Comparison of ENCODE assay signal across 9 cellular contexts in genomic region chr9:34993502-34994428, GRCh38. TPM values are rescaled to one million over a fixed set of nuclear protein-coding genes. Genes with fewer than 3 reads are reported as not detected.
DNase-seq lines count a peak whose midpoint lies in the region; ATAC-seq, FAIRE-seq and TF ChIP-seq lines count a peak whose summit lies in the region.
"Had no signal": no experiment of that assay in that cellular context is flagged by ENCODE, and none has a peak within 500 bp of the region (broad histone marks: within the 10 kb centered on the region; RNA-seq: fewer than 3 reads in every experiment).

No MANE protein-coding gene starts in this region.

- H3K23me2 ChIP-seq in H1 (ENCODE audit: low read depth, low read length): peaks cover 2% of the 10 kb centered on the region

- intact Hi-C loops in CD4-positive, alpha-beta memory T cell (cut with micrococcal nuclease): no loop called here

- H3K9ac ChIP-seq in H1 (replicated peaks in 1 of 4; ENCODE audit: extremely low read depth in 1 of 4, low read depth in 3 of 4, low read length in 3 of 4): 0 out of 7 replicates have a peak overlapping the region, but pooled peaks of 1 of the 4 experiments have one; percentile 16

- H2BK15ac ChIP-seq in H1 (ENCODE audit: low read length): no peak overlapping the region

- H3K4me1 ChIP-seq in CD4-positive, alpha-beta memory T cell (ENCODE audit: insufficient read depth, low read length): peaks cover 5% of the 10 kb centered on the region
- peaks cover 18 to 36% (median 30%) of the 10 kb centered on the region in 4 experiments for H3K4me1 ChIP-seq in H1 (replicated peaks in 1 of 4; ENCODE audit: control insufficient read depth in 3 of 4, insufficient read depth in 4 of 4, low read length in 3 of 4)

- H4K20me1 ChIP-seq in H1 (replicated peaks in 1 of 2; ENCODE audit: control insufficient read depth in 1 of 2, insufficient read depth in 2 of 2, low read length in 2 of 2): no peaks in the 10 kb centered on the region

- no peak overlapping the region for H2AFZ ChIP-seq in H1 (ENCODE audit: low read length)

- H3K27ac Mint-ChIP-seq in CD4-positive, alpha-beta memory T cell: peak overlapping the region in 4 of 7 donors; percentile 5 to 78 (median 46)

- no peak overlapping the region for H3K4ac ChIP-seq in H1 (replicated peaks; ENCODE audit: insufficient read length, low read depth, low read length)

- H4K5ac ChIP-seq in H1 (ENCODE audit: insufficient read length, low read depth, low read length): no peak overlapping the region

- no peak overlapping the region for H3K27ac ChIP-seq in CD4-positive, alpha-beta memory T cell (ENCODE audit: low read depth, low read length)
- H3K27ac ChIP-seq in H1 (ENCODE audit: low read depth, low read length): 0 out of 2 replicates have a peak overlapping the region, but pooled peaks have one; percentile 46
- H3K27ac ChIP-seq: HL-60 had no signal

- 66% methylated on average over 10 of the region's 10 CpGs; no CpG with 5 or more reads in 1 of the 2 experiments for WGBS in H1 (ENCODE audit: extremely low coverage in 1 of 2, insufficient coverage in 1 of 2, insufficient read length in 1 of 2, insufficient replicate concordance in 2 of 2, low coverage in 1 of 2, low lambda C conversion rate in 2 of 2, missing lambda C conversion rate in 1 of 2), 2 experiments

- no peak overlapping the region for H2BK20ac ChIP-seq in H1 (ENCODE audit: low read length)

- TF ChIP-seq POLR2A in H1 (IDR thresholded peaks at IDR 0.05; ENCODE audit: control extremely low read depth in 1 of 2, low read depth in 2 of 2, low read length in 2 of 2): peak in 1 of 2 experiments; percentile 37; a peak in 1 of 3 replicates

- H3K36me3 ChIP-seq in CD4-positive, alpha-beta memory T cell (ENCODE audit: insufficient read depth, low read length): no peaks in the 10 kb centered on the region
- peaks cover 18 to 41% (median 26%) of the 10 kb centered on the region in 4 experiments; a peak in 7 of 8 replicates for H3K36me3 ChIP-seq in H1 (ENCODE audit: control insufficient read depth in 2 of 4, insufficient read depth in 4 of 4, low read length in 3 of 4)

- no peak overlapping the region for H3K18ac ChIP-seq in H1 (ENCODE audit: extremely low read depth, low read length)

- no peaks in the 10 kb centered on the region for H3K9me3 Mint-ChIP-seq in CD4-positive, alpha-beta memory T cell

- no peak overlapping the region for H4K91ac ChIP-seq in H1 (replicated peaks; ENCODE audit: insufficient read length, low read length)

- CTCF ChIA-PET in CD4-positive, alpha-beta memory T cell (lab: Charles Lee; ENCODE audit: partially characterized antibody): interaction anchor here (2.2 to 3.2 kb wide), 2 partner anchors 9 to 94 kb away, joined by 11 to 22 read pairs; no protein-coding TSS in a partner anchor
- CTCF ChIA-PET in H1 (lab: Charles Lee; ENCODE audit: partially characterized antibody): interaction anchor here (0.6 to 14.8 kb wide), 39 partner anchors 9 to 479 kb away, joined by 3 to 148 read pairs (median 4); partner anchors contain the start of gene PIGO

- H3K27me3 ChIP-seq in CD4-positive, alpha-beta memory T cell (ENCODE audit: insufficient read depth, low read length): no peaks in the 10 kb centered on the region
- H3K27me3 ChIP-seq in H1 (replicated peaks in 1 of 4; ENCODE audit: control insufficient read depth in 3 of 4, extremely low read depth in 1 of 4, insufficient read depth in 3 of 4, low read length in 3 of 4): no peaks in the 10 kb centered on the region

- H3K4me3 Mint-ChIP-seq in CD4-positive, alpha-beta memory T cell: peak overlapping the region in 1 of 8 donors; percentile 43

- no peak for FAIRE-seq in H1 (lab: Jason Lieb, UNC)

- no peaks in the 10 kb centered on the region for H3K27me3 Mint-ChIP-seq in CD4-positive, alpha-beta memory T cell

- peak overlapping the region; percentile 2 to 36; a peak in 3 of 4 replicates for H3K4me2 ChIP-seq in H1 (ENCODE audit: insufficient read depth in 1 of 2, low read depth in 2 of 2, low read length in 2 of 2)

- H3K79me2 ChIP-seq in H1 (ENCODE audit: control insufficient read depth in 1 of 2, insufficient read depth in 2 of 2, low read length in 2 of 2): peaks cover 0 to 12% of the 10 kb centered on the region in 2 experiments; a peak in 2 of 4 replicates

- H3K4me1 Mint-ChIP-seq in CD4-positive, alpha-beta memory T cell: peaks cover 4 to 24% (median 13%) of the 10 kb centered on the region in 4 donors

- H3K14ac ChIP-seq in H1 (ENCODE audit: insufficient read length): no peak overlapping the region

- H3K9me3 ChIP-seq in CD4-positive, alpha-beta memory T cell (ENCODE audit: control insufficient read depth in 1 of 2, low read length in 2 of 2): no peaks in the 10 kb centered on the region
- H3K9me3 ChIP-seq in H1 (ENCODE audit: insufficient read depth in 2 of 2, low read depth in 1 of 2, low read length in 1 of 2): no peaks in the 10 kb centered on the region

- H2BK5ac ChIP-seq in H1 (ENCODE audit: low read depth, low read length): peak overlapping the region; percentile 36

- ATAC-seq in GM19397 (IDR thresholded peaks at IDR 0.05; ENCODE audit: unreplicated experiment) (no peak), HG02938 (IDR thresholded peaks at IDR 0.05; ENCODE audit: unreplicated experiment) (no peak)
- no peak for ATAC-seq in activated CD4-positive, CD25-positive, alpha-beta regulatory T cell treated with anti-CD3 and anti-CD28 coated beads, Interleukin-2, amount 50 U/mL, for 24 hours

- TF ChIP-seq CTCF in H1 (IDR thresholded peaks at IDR 0.05; ENCODE audit: control extremely low read depth in 1 of 3, insufficient read depth in 1 of 3, low read depth in 1 of 3, low read length in 3 of 3): no peak

- H3K56ac ChIP-seq in H1 (replicated peaks; ENCODE audit: insufficient read length, low read depth, low read length): no peak overlapping the region

- no peak for TF ChIP-seq EP300 in H1 (IDR thresholded peaks at IDR 0.05; ENCODE audit: borderline replicate concordance in 1 of 2, low read depth in 2 of 2, low read length in 2 of 2)

- no peak overlapping the region for H2BK120ac ChIP-seq in H1 (replicated peaks; ENCODE audit: low read depth, low read length)

- no peak overlapping the region for H3K4me3 ChIP-seq in CD4-positive, alpha-beta memory T cell (ENCODE audit: low read length in 2 of 2)
- H3K4me3 ChIP-seq in H1 (ENCODE audit: extremely low read depth in 1 of 4, insufficient read depth in 2 of 4, low read depth in 3 of 4, low read length in 4 of 4): peak overlapping the region in 1 of 4 experiments; percentile 7; a peak in 1 of 8 replicates

- TF ChIP-seq RAD21 in H1 (IDR thresholded peaks at IDR 0.05 in 1 of 2, conservative IDR thresholded peaks at IDR 0.05 in 1 of 2; ENCODE audit: low read depth in 2 of 2, low read length in 2 of 2): no peak

- POLR2A ChIA-PET in CD4-positive, alpha-beta memory T cell (lab: Charles Lee; ENCODE audit: partially characterized antibody): interaction anchor here (1.4 kb wide), 1 partner anchor 78 kb away, joined by 5 read pairs; the partner anchor contains the start of gene VCP
- POLR2A ChIA-PET in H1 (lab: Charles Lee; ENCODE audit: partially characterized antibody): interaction anchor here (0.8 to 2.8 kb wide), 14 partner anchors 8 to 94 kb away, joined by 3 to 12 read pairs (median 4); partner anchors contain the start of genes FANCG and VCP

- H3K79me1 ChIP-seq in H1 (ENCODE audit: low read depth, low read length): peaks cover 6% of the 10 kb centered on the region; the same call in 1 of the 2 replicates

- no peak overlapping the region for H3K23ac ChIP-seq in H1 (ENCODE audit: insufficient read length)

- H2AK5ac ChIP-seq in H1 (ENCODE audit: low read depth, low read length): no peak overlapping the region

- no peak for DNase-seq in CD4-positive, alpha-beta memory T cell
- DNase-seq in NCI-H2029 treated with DMSO at 0.1 percent for 48 hours (lab: John Stamatoyannopoulos, UW) (peak; percentile 36), H1 (ENCODE audit: low read depth in 1 of 2, low spot score in 2 of 2) (no peak), mucosa of gallbladder (ENCODE audit: low spot score) (peak; percentile 42), HT-29 (ENCODE audit: low spot score) (no peak)

- no peak overlapping the region for H4K8ac ChIP-seq in H1 (ENCODE audit: extremely low read depth, insufficient read depth, low read length)

- H2BK12ac ChIP-seq in H1 (ENCODE audit: low read depth, low read length): no peak overlapping the region; the same call in 1 of the 2 replicates

- H3K36me3 Mint-ChIP-seq in CD4-positive, alpha-beta memory T cell: peaks cover 3% of the 10 kb centered on the region in 2 donors

TF ChIP-seq in H1, 55 proteins besides CTCF, POLR2A, EP300 and RAD21 (continues in another document):
- TF ChIP-seq TAF1 (IDR thresholded peaks at IDR 0.05; ENCODE audit: low read depth, low read length) (peak; percentile 36; the same call in 1 of the 2 replicates), YY1 (IDR thresholded peaks at IDR 0.05; ENCODE audit: low read depth, low read length) (no peak), SP2 (IDR thresholded peaks at IDR 0.05; ENCODE audit: low read length) (no peak)

RNA-seq across cellular contexts. Expression of gene DNAJB5, which starts 4.2 kb away (rescaled TPM):
- total RNA-seq in CD4-positive, alpha-beta memory T cell: under 1 TPM; 0.73 to 0.97 TPM
- 1 to 10 TPM in 1 of 2 donors, under 1 TPM in 1; 0.91 to 2.2 TPM for polyA plus RNA-seq in CD4-positive, alpha-beta memory T cell
- total RNA-seq in H1 (2021; fragmentation: NEBNext Ultra II Directional; extraction: Animal tissue kit (Norgen Biotek cat#: 25700)): 34.1 and 38.0 TPM in 2 replicates
- polyA plus RNA-seq in H1 (2011; rRNA removed): 25.0 and 27.8 TPM in 2 replicates
- polyA plus RNA-seq in H1 (2011; cell fraction: cytosol; rRNA removed): 23.2 TPM
- polyA plus RNA-seq in H1 (2011; cell fraction: nucleus; rRNA removed): 24.2 TPM
- polyA plus RNA-seq in H1 (2012, experiment 1 of 2): 40.6 to 46.4 TPM (median 44.6 TPM) in 4 replicates
- polyA plus RNA-seq in H1 (2012, experiment 2 of 2): 51.0 TPM
- polyA plus RNA-seq in H1 (2013, experiment 1 of 2): 27.7 TPM
- polyA plus RNA-seq in H1 (2013, experiment 2 of 2): 27.2 TPM
- polyA minus RNA-seq in H1 (2011; rRNA and poly(A)+ RNA removed): 11.7 and 13.7 TPM in 2 replicates
- polyA minus RNA-seq in H1 (2011; cell fraction: cytosol; rRNA and poly(A)+ RNA removed): 12.4 TPM
- 10.8 TPM for polyA minus RNA-seq in H1 (2011; cell fraction: nucleus; rRNA and poly(A)+ RNA removed)
- 19.7 TPM for total RNA-seq in mucosa of gallbladder
- 2.1 and 3.7 TPM in 2 replicates for total RNA-seq in HT-29 (2014; rRNA removed; shearing (Covaris generic))

RNA-seq across cellular contexts. Expression of gene PHF24, which starts 35.7 kb away (rescaled TPM):
- not detected for total RNA-seq in CD4-positive, alpha-beta memory T cell
- polyA plus RNA-seq in CD4-positive, alpha-beta memory T cell: not detected
- total RNA-seq in H1 (2021; fragmentation: NEBNext Ultra II Directional; extraction: Animal tissue kit (Norgen Biotek cat#: 25700)): 0.35 and 1.0 TPM in 2 replicates
- polyA plus RNA-seq in H1 (2011; rRNA removed): 0.13 and 0.29 TPM in 2 replicates
- polyA plus RNA-seq in H1 (2011; cell fraction: cytosol; rRNA removed): 0.26 TPM
- 0.57 TPM for polyA plus RNA-seq in H1 (2011; cell fraction: nucleus; rRNA removed)
- polyA plus RNA-seq in H1 (2012, experiment 1 of 2): 0.19 to 0.42 TPM (median 0.31 TPM) in 4 replicates
- polyA plus RNA-seq in H1 (2012, experiment 2 of 2): 0.25 TPM
- polyA plus RNA-seq in H1 (2013, experiment 1 of 2): 0.30 TPM
- 0.22 TPM for polyA plus RNA-seq in H1 (2013, experiment 2 of 2)
- polyA minus RNA-seq in H1 (2011; rRNA and poly(A)+ RNA removed): 0.41 and 0.63 TPM in 2 replicates
- not detected for polyA minus RNA-seq in H1 (2011; cell fraction: cytosol; rRNA and poly(A)+ RNA removed)
- 0.40 TPM for polyA minus RNA-seq in H1 (2011; cell fraction: nucleus; rRNA and poly(A)+ RNA removed)
- total RNA-seq in mucosa of gallbladder: 0.29 TPM
- total RNA-seq in HT-29 (2014; rRNA removed; shearing (Covaris generic)): not detected in 2 replicates

Comparison
In these comparisons a context has a peak if more than half of its experiments do, and no peak if none do; other contexts are left out.
1. DNase-seq: peak in NCI-H2029 treated with DMSO at 0.1 percent for 48 hours (single experiment) and mucosa of gallbladder (single experiment); none in CD4-positive, alpha-beta memory T cell (0 of 5), H1 (0 of 2) and HT-29 (single experiment).